ENCODE assay signal across 11 cellular contexts in the genomic region with DNA sequence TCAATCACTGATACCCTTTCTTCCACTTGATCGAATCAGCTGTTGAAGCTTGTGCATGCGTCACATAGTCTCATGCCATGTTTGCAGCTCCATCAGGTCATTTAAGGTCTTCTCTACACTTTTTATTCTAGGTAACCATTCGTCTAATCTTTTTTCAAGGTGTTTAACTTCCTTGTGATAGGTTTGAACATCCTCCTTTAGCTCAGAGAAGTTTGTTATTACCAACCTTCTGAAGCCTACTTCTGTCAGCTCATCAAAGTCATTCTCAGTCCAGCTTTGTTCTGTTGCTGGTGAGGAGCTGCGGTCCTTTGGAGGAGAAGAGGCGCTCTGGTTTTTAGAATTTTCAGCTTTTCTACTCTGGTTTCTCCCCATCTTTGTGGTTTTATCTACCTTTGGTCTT. TPM values are rescaled to one million over a fixed set of nuclear protein-coding genes. Genes with fewer than 3 reads are reported as not detected.
A peak's percentile ranks its signal among the peaks of the same experiment; 100 is the strongest.
DNase-seq lines count a peak whose midpoint lies in the region; ATAC-seq and TF ChIP-seq lines count a peak whose summit lies in the region.
"Not testable (repeated sequence)": the region's sequence is repeated elsewhere in the genome, so short reads cannot be mapped to it uniquely, and the experiment has no call there.
"Had no signal": no experiment of that assay in that cellular context is flagged by ENCODE, and none has a peak within 500 bp of the region (broad histone marks: within the 10 kb centered on the region; RNA-seq: fewer than 3 reads in every experiment).

No MANE protein-coding gene starts in this region.

- H3K4me3 Mint-ChIP-seq in CD8-positive, alpha-beta T cell, result peak overlapping the region; percentile 19
- peak overlapping the region; percentile 42 for H3K4me3 Mint-ChIP-seq in T-helper 2 cell treated with Interferon-gamma antibody and Interleukin-4, amounts not matched to agents 5 μg/mL and 100 μg/mL, for 36 hours
- H3K4me3 Mint-ChIP-seq in activated CD8-positive, alpha-beta T cell treated with anti-CD3 and anti-CD28 coated beads, Interleukin-2, amount 10 ng/mL, durations not matched to agents 7 days and 5 days; activated naive CD4-positive, alpha-beta T cell treated with anti-CD3 and anti-CD28 coated beads for 36 hours: not testable (repeated sequence)
- peak overlapping the region; percentile 9 for H3K4me3 Mint-ChIP-seq in activated naive CD8-positive, alpha-beta T cell treated with anti-CD3 and anti-CD28 coated beads, Interleukin-2, amount 10 ng/mL, durations not matched to agents 7 days and 5 days

- CTCF ChIA-PET in CD8-positive, alpha-beta T cell (lab: Charles Lee), result interaction anchor here (0.8 to 6.2 kb wide), 6 partner anchors 11 to 646 kb away, joined by 3 to 81 read pairs (median 20); no protein-coding TSS in a partner anchor
- CTCF ChIA-PET in activated CD8-positive, alpha-beta T cell treated with anti-CD3 and anti-CD28 coated beads, Interleukin-2, amount 10 ng/mL, durations not matched to agents 7 days and 5 days (lab: Charles Lee), result interaction anchor here (0.9 to 5.7 kb wide), 5 partner anchors 11 to 646 kb away, joined by 4 to 118 read pairs (median 92); no protein-coding TSS in a partner anchor
- CTCF ChIA-PET in activated naive CD4-positive, alpha-beta T cell treated with anti-CD3 and anti-CD28 coated beads for 36 hours (lab: Charles Lee), result interaction anchor here (0.7 to 8.1 kb wide), 4 partner anchors 11 to 332 kb away, joined by 3 to 82 read pairs (median 50); a partner anchor contains a TSS

- peak overlapping the region; percentile 45 for H3K27ac ChIP-seq in CD8-positive, alpha-beta T cell (ENCODE audit: low read depth, low read length)

- not testable (repeated sequence) for DNase-seq in CD8-positive, alpha-beta T cell; T-helper 2 cell treated with Interferon-gamma antibody and Interleukin-4, amounts not matched to agents 5 μg/mL and 100 μg/mL, for 36 hours (ENCODE audit: low spot score); activated CD8-positive, alpha-beta T cell treated with anti-CD3 and anti-CD28 coated beads, Interleukin-2, amount 10 ng/mL, durations not matched to agents 7 days and 5 days; activated naive CD8-positive, alpha-beta T cell treated with anti-CD3 and anti-CD28 coated beads, Interleukin-2, amount 10 ng/mL, durations not matched to agents 7 days and 5 days
- DNase-seq in activated naive CD4-positive, alpha-beta T cell treated with anti-CD3 and anti-CD28 coated beads for 36 hours, result peak; percentile 37
- DNase-seq in stimulated activated naive CD4-positive, alpha-beta T cell (lab: John Stamatoyannopoulos, UW), result peak in 4 of 6 experiments; percentile 19 to 63 (median 58)

- ATAC-seq in CD8-positive, alpha-beta T cell; activated CD8-positive, alpha-beta T cell treated with anti-CD3 and anti-CD28 coated beads, Interleukin-2, amount 10 ng/mL, durations not matched to agents 7 days and 5 days; activated naive CD8-positive, alpha-beta T cell treated with anti-CD3 and anti-CD28 coated beads, Interleukin-2, amount 10 ng/mL, durations not matched to agents 7 days and 5 days (ENCODE audit: low read depth): not testable (repeated sequence)

- H3K27ac Mint-ChIP-seq in CD8-positive, alpha-beta T cell, result peak overlapping the region; percentile 89
- H3K27ac Mint-ChIP-seq in T-helper 2 cell treated with Interferon-gamma antibody and Interleukin-4, amounts not matched to agents 5 μg/mL and 100 μg/mL, for 36 hours; activated naive CD4-positive, alpha-beta T cell treated with anti-CD3 and anti-CD28 coated beads for 36 hours: not testable (repeated sequence)
- peak overlapping the region; percentile 27 for H3K27ac Mint-ChIP-seq in activated CD8-positive, alpha-beta T cell treated with anti-CD3 and anti-CD28 coated beads, Interleukin-2, amount 10 ng/mL, durations not matched to agents 7 days and 5 days
- H3K27ac Mint-ChIP-seq in activated naive CD8-positive, alpha-beta T cell treated with anti-CD3 and anti-CD28 coated beads, Interleukin-2, amount 10 ng/mL, durations not matched to agents 7 days and 5 days, result peak overlapping the region; percentile 24

- H3K4me3 ChIP-seq in CD8-positive, alpha-beta T cell (ENCODE audit: low read depth, low read length), result not testable (repeated sequence)

- not testable (repeated sequence) for H3K9me3 Mint-ChIP-seq in CD8-positive, alpha-beta T cell; T-helper 2 cell treated with Interferon-gamma antibody and Interleukin-4, amounts not matched to agents 5 μg/mL and 100 μg/mL, for 36 hours; activated CD8-positive, alpha-beta T cell treated with anti-CD3 and anti-CD28 coated beads, Interleukin-2, amount 10 ng/mL, durations not matched to agents 7 days and 5 days (ENCODE audit: insufficient read depth); activated naive CD4-positive, alpha-beta T cell treated with anti-CD3 and anti-CD28 coated beads for 36 hours; activated naive CD8-positive, alpha-beta T cell treated with anti-CD3 and anti-CD28 coated beads, Interleukin-2, amount 10 ng/mL, durations not matched to agents 7 days and 5 days

- not testable (repeated sequence) for H3K36me3 Mint-ChIP-seq in CD8-positive, alpha-beta T cell; T-helper 2 cell treated with Interferon-gamma antibody and Interleukin-4, amounts not matched to agents 5 μg/mL and 100 μg/mL, for 36 hours (ENCODE audit: low read depth); activated CD8-positive, alpha-beta T cell treated with anti-CD3 and anti-CD28 coated beads, Interleukin-2, amount 10 ng/mL, durations not matched to agents 7 days and 5 days (ENCODE audit: low read depth); activated naive CD4-positive, alpha-beta T cell treated with anti-CD3 and anti-CD28 coated beads for 36 hours (ENCODE audit: low read depth); activated naive CD8-positive, alpha-beta T cell treated with anti-CD3 and anti-CD28 coated beads, Interleukin-2, amount 10 ng/mL, durations not matched to agents 7 days and 5 days

- H3K36me3 ChIP-seq in CD8-positive, alpha-beta T cell (ENCODE audit: insufficient read depth, low read length), result not testable (repeated sequence)

- POLR2A ChIA-PET in CD8-positive, alpha-beta T cell (lab: Charles Lee), result interaction anchor here (0.6 to 3.8 kb wide), 3 partner anchors 13 to 1376 kb away, joined by 3 to 36 read pairs (median 3); no protein-coding TSS in a partner anchor
- POLR2A ChIA-PET in activated CD8-positive, alpha-beta T cell treated with anti-CD3 and anti-CD28 coated beads, Interleukin-2, amount 10 ng/mL, durations not matched to agents 7 days and 5 days (lab: Charles Lee), result interaction anchor here (0.6 kb wide), 1 partner anchor 330 kb away, joined by 3 read pairs; no protein-coding TSS in a partner anchor
- POLR2A ChIA-PET in activated naive CD8-positive, alpha-beta T cell treated with anti-CD3 and anti-CD28 coated beads, Interleukin-2, amount 10 ng/mL, durations not matched to agents 7 days and 5 days (lab: Charles Lee), result interaction anchor here (1.2 kb wide), 1 partner anchor 331 kb away, joined by 4 read pairs; no protein-coding TSS in a partner anchor

- H3K4me1 ChIP-seq in CD8-positive, alpha-beta T cell (ENCODE audit: insufficient read depth, low read length), result peaks cover 39% of the 10 kb centered on the region

- not testable (repeated sequence) for TF ChIP-seq CTCF in CD8-positive, alpha-beta T cell (IDR thresholded peaks at IDR 0.05)

- not testable (repeated sequence) for H3K27me3 Mint-ChIP-seq in CD8-positive, alpha-beta T cell (ENCODE audit: low read depth); T-helper 2 cell treated with Interferon-gamma antibody and Interleukin-4, amounts not matched to agents 5 μg/mL and 100 μg/mL, for 36 hours (ENCODE audit: low read depth); activated CD8-positive, alpha-beta T cell treated with anti-CD3 and anti-CD28 coated beads, Interleukin-2, amount 10 ng/mL, durations not matched to agents 7 days and 5 days (ENCODE audit: low read depth); activated naive CD4-positive, alpha-beta T cell treated with anti-CD3 and anti-CD28 coated beads for 36 hours (ENCODE audit: low read depth); activated naive CD8-positive, alpha-beta T cell treated with anti-CD3 and anti-CD28 coated beads, Interleukin-2, amount 10 ng/mL, durations not matched to agents 7 days and 5 days

- H3K9me3 ChIP-seq in CD8-positive, alpha-beta T cell (ENCODE audit: low read length), result not testable (repeated sequence)

- intact Hi-C loops in CD8-positive, alpha-beta T cell (cut with DNase I, micrococcal nuclease), result loop anchor here (5.0 to 10.0 kb wide), 3 partner anchors 246 to 414 kb away; no protein-coding TSS in a partner anchor
- intact Hi-C loops in activated naive CD4-positive, alpha-beta T cell treated with anti-CD3 and anti-CD28 coated beads for 36 hours (cut with micrococcal nuclease), result loop anchor here (5.0 kb wide), 1 partner anchor 1209 kb away; no protein-coding TSS in a partner anchor

- not testable (repeated sequence) for H3K27me3 ChIP-seq in CD8-positive, alpha-beta T cell (ENCODE audit: insufficient read depth, low read length)

- peaks cover 52% of the 10 kb centered on the region for H3K4me1 Mint-ChIP-seq in CD8-positive, alpha-beta T cell (ENCODE audit: low read depth)
- peaks cover 49% of the 10 kb centered on the region for H3K4me1 Mint-ChIP-seq in T-helper 2 cell treated with Interferon-gamma antibody and Interleukin-4, amounts not matched to agents 5 μg/mL and 100 μg/mL, for 36 hours (ENCODE audit: low read depth)
- peaks cover 64% of the 10 kb centered on the region for H3K4me1 Mint-ChIP-seq in activated CD8-positive, alpha-beta T cell treated with anti-CD3 and anti-CD28 coated beads, Interleukin-2, amount 10 ng/mL, durations not matched to agents 7 days and 5 days (ENCODE audit: low read depth)
- peaks cover 56% of the 10 kb centered on the region for H3K4me1 Mint-ChIP-seq in activated naive CD4-positive, alpha-beta T cell treated with anti-CD3 and anti-CD28 coated beads for 36 hours (ENCODE audit: low read depth)
- peaks cover 40% of the 10 kb centered on the region for H3K4me1 Mint-ChIP-seq in activated naive CD8-positive, alpha-beta T cell treated with anti-CD3 and anti-CD28 coated beads, Interleukin-2, amount 10 ng/mL, durations not matched to agents 7 days and 5 days

RNA-seq across cellular contexts. Expression of a gene that starts 42.1 kb away (rescaled TPM):
- total RNA-seq in CD8-positive, alpha-beta T cell, result not detected
- not detected for total RNA-seq in activated CD8-positive, alpha-beta T cell treated with anti-CD3 and anti-CD28 coated beads, Interleukin-2, amount 10 ng/mL, durations not matched to agents 7 days and 5 days
- not detected for total RNA-seq in activated naive CD4-positive, alpha-beta T cell treated with anti-CD3 and anti-CD28 coated beads for 36 hours
- not detected for total RNA-seq in activated naive CD8-positive, alpha-beta T cell treated with anti-CD3 and anti-CD28 coated beads, Interleukin-2, amount 10 ng/mL, durations not matched to agents 7 days and 5 days
- total RNA-seq: CD8-positive, alpha-beta memory T cell; G401; H7; HFFc6; HT1080 had no signal
